ENCODE assay signal across 14 cellular contexts in genomic region chr2:166700079-166700478, GRCh38.
A peak's percentile ranks its signal among the peaks of the same experiment; 100 is the strongest.
DNase-seq lines count a peak whose midpoint lies in the region; ATAC-seq, FAIRE-seq and TF ChIP-seq lines count a peak whose summit lies in the region.
"Had no signal": no experiment of that assay in that cellular context is flagged by ENCODE, and none has a peak within 500 bp of the region (broad histone marks: within the 10 kb centered on the region; RNA-seq: fewer than 3 reads in every experiment).

No MANE protein-coding gene starts in this region.

- H3K27ac ChIP-seq in MM.1S (ENCODE audit: low read length) (no peak overlapping the region), GM12878 (ENCODE audit: control insufficient read depth, insufficient read depth) (no peak overlapping the region), WERI-Rb-1 (no peak overlapping the region)
- H3K27ac ChIP-seq: left lung, pancreas had no signal

- 33% methylated on average over 2 of the region's 2 CpGs for whole genome bisulfite sequencing in GM12878 (ENCODE audit: insufficient coverage, insufficient replicate concordance, low lambda C conversion rate, missing lambda C conversion rate)

- H3K27me3 Mint-ChIP-seq in nephron (ENCODE audit: low read depth) = no peaks in the 10 kb centered on the region
- H3K27me3 Mint-ChIP-seq: activated T-helper 17 cell treated with anti-CD3 and anti-CD28 coated beads, Interleukin-2, amount 50 U/mL, for 72 hours had no signal

- in situ Hi-C loops in GM12878 (cut with MboI) = no loop called here

- H3K4me3 ChIP-seq in GM06990 (replicated peaks; ENCODE audit: low read depth, low read length) (no peak overlapping the region), MM.1S (ENCODE audit: low read length) (no peak overlapping the region), GM12878 (no peak overlapping the region), WERI-Rb-1 (ENCODE audit: low read depth, low read length) (no peak overlapping the region)
- H3K4me3 ChIP-seq: left lung, pancreas had no signal

- H3K9me3 Mint-ChIP-seq in nephron = no peaks in the 10 kb centered on the region

- no peak overlapping the region for H3K9ac ChIP-seq in MM.1S (ENCODE audit: low read length)
- no peak overlapping the region for H3K9ac ChIP-seq in GM12878 (ENCODE audit: control insufficient read depth, insufficient read depth, low read length)

- TF ChIP-seq POLR2A in GM12878 (IDR thresholded peaks at IDR 0.05; ENCODE audit: low read depth, low read length) = no peak

- peak; percentile 42; the same call in 1 of the 3 replicates for ATAC-seq in GM12878
- ATAC-seq: activated T-helper 17 cell treated with anti-CD3 and anti-CD28 coated beads, Interleukin-2, amount 50 U/mL, for 72 hours; left lung; pancreas had no signal

- FAIRE-seq in GM12878 (lab: Jason Lieb, UNC) = no peak
- FAIRE-seq: GM18507, pancreas had no signal

- no peaks in the 10 kb centered on the region for H3K4me1 Mint-ChIP-seq in nephron
- H3K4me1 Mint-ChIP-seq: activated T-helper 17 cell treated with anti-CD3 and anti-CD28 coated beads, Interleukin-2, amount 50 U/mL, for 72 hours had no signal

- H3K27me3 ChIP-seq in GM06990 (replicated peaks; ENCODE audit: control insufficient read depth, insufficient read depth, low read length) (no peaks in the 10 kb centered on the region), MM.1S (replicated peaks; ENCODE audit: insufficient read depth, low read length) (no peaks in the 10 kb centered on the region), GM12878 (replicated peaks in 1 of 2; ENCODE audit: control insufficient read depth in 2 of 2, insufficient read depth in 2 of 2, low read length in 1 of 2) (no peaks in the 10 kb centered on the region), WERI-Rb-1 (ENCODE audit: insufficient read depth, low read depth, severe bottlenecking) (no peaks in the 10 kb centered on the region)
- H3K27me3 ChIP-seq: left lung, pancreas had no signal

- H3K9me3 ChIP-seq in MM.1S (replicated peaks; ENCODE audit: insufficient read depth, low read length) = no peaks in the 10 kb centered on the region
- H3K9me3 ChIP-seq in GM12878 (replicated peaks; ENCODE audit: control insufficient read depth, insufficient read depth, low read length) = no peaks in the 10 kb centered on the region
- H3K9me3 ChIP-seq in WERI-Rb-1 (ENCODE audit: severe bottlenecking) = no peaks in the 10 kb centered on the region
- H3K9me3 ChIP-seq: left lung, pancreas had no signal

- CTCF ChIA-PET in GM12878 (lab: Yijun Ruan, JAX) = interaction anchor here (0.9 to 2.8 kb wide), 8 partner anchors 10 to 1419 kb away, joined by 3 to 19 read pairs (median 4); no protein-coding TSS in a partner anchor

- H3K4me1 ChIP-seq in MM.1S (ENCODE audit: low read length) = no peaks in the 10 kb centered on the region
- no peaks in the 10 kb centered on the region for H3K4me1 ChIP-seq in GM12878 (ENCODE audit: control insufficient read depth, insufficient read depth, low read length)
- H3K4me1 ChIP-seq: left lung, pancreas had no signal

- H3K36me3 ChIP-seq in GM06990 (ENCODE audit: control insufficient read depth, insufficient read depth, low read length) (no peaks in the 10 kb centered on the region), MM.1S (replicated peaks; ENCODE audit: insufficient read depth, low read length) (no peaks in the 10 kb centered on the region), GM12878 (ENCODE audit: control insufficient read depth in 2 of 2, insufficient read depth in 2 of 2, low read length in 1 of 2) (no peaks in the 10 kb centered on the region), WERI-Rb-1 (no peaks in the 10 kb centered on the region)
- H3K36me3 ChIP-seq: left lung, pancreas had no signal

- no peak for TF ChIP-seq EP300 in GM12878 (IDR thresholded peaks at IDR 0.05; ENCODE audit: borderline replicate concordance in 1 of 2, control insufficient read depth in 1 of 2, low read depth in 2 of 2, low read length in 2 of 2)

- H3K4me2 ChIP-seq in MM.1S (ENCODE audit: low read depth, low read length) = no peak overlapping the region
- no peak overlapping the region for H3K4me2 ChIP-seq in GM12878 (ENCODE audit: control insufficient read depth, insufficient read depth)

- H3K4me3 Mint-ChIP-seq in nephron = no peak overlapping the region
- H3K4me3 Mint-ChIP-seq: activated T-helper 17 cell treated with anti-CD3 and anti-CD28 coated beads, Interleukin-2, amount 50 U/mL, for 72 hours had no signal

- H2AFZ ChIP-seq in MM.1S (ENCODE audit: low read length) (no peak overlapping the region), GM12878 (ENCODE audit: control insufficient read depth, low read depth, low read length) (no peak overlapping the region)

- SMC1A ChIA-PET in GM12878 (lab: Charles Lee; ENCODE audit: uncharacterized antibody, unreplicated experiment) = interaction anchor here (0.8 to 3.1 kb wide), 5 partner anchors 17 to 511 kb away, joined by 3 to 15 read pairs (median 3); no protein-coding TSS in a partner anchor

- no peaks in the 10 kb centered on the region for H4K20me1 ChIP-seq in MM.1S (ENCODE audit: insufficient read depth, low read length)
- H4K20me1 ChIP-seq in GM12878 (ENCODE audit: control insufficient read depth, insufficient read depth) = no peaks in the 10 kb centered on the region

- TF ChIP-seq CTCF in GM06990 (IDR thresholded peaks at IDR 0.05; ENCODE audit: insufficient read depth, low read length, poor library complexity, severe bottlenecking) (peak; percentile 5), MM.1S (IDR thresholded peaks at IDR 0.05; ENCODE audit: low read length) (0 out of 2 replicates have a peak, but pooled peaks have one; percentile 18), GM12878 (IDR thresholded peaks at IDR 0.05 in 2 of 3, conservative IDR thresholded peaks at IDR 0.05 in 1 of 3; ENCODE audit: control insufficient read depth in 2 of 3, extremely low read depth in 1 of 3, insufficient read depth in 1 of 3, low read depth in 3 of 3, low read length in 3 of 3) (peak in 1 of 3 experiments; percentile 56; a peak in 2 of 6 replicates), nephron (IDR thresholded peaks at IDR 0.05; ENCODE audit: unreplicated experiment in 3 of 3) (peak; percentile 47 to 68 (median 50)), WERI-Rb-1 (IDR thresholded peaks at IDR 0.05; ENCODE audit: low read depth, low read length) (no peak)

- POLR2A ChIA-PET in GM12878 (lab: Charles Lee) = no interaction called here

- intact Hi-C loops in GM12878 (cut with micrococcal nuclease; ENCODE audit: unreplicated experiment) = loop anchor here (5.0 kb wide), 1 partner anchor 512 kb away; no protein-coding TSS in a partner anchor

- BruUV-seq in GM12878 (replicated peaks; lab: Mats Ljungman, UMichigan) = no TSS peak

- RAD21 ChIA-PET in GM12878 (lab: Charles Lee; ENCODE audit: unreplicated experiment) = interaction anchor here (1.1 to 3.2 kb wide), 4 partner anchors 161 to 1419 kb away, joined by 3 to 13 read pairs (median 3); no protein-coding TSS in a partner anchor

- DNase-seq in GM06990 (ENCODE audit: extremely low read depth, insufficient read length) (no peak), MM.1S (no peak), GM12878 (ENCODE audit: low read depth, low spot score) (no peak), HuH-7.5 (ENCODE audit: low spot score) (no peak), AG20443 (ENCODE audit: low spot score) (no peak), WERI-Rb-1 (no peak)
- DNase-seq: DMS79 treated with DMSO at 0.1 percent for 48 hours; left lung; pancreas; RPMI8226; stimulated activated CD4-positive, alpha-beta T cell treated with anti-CD3 and anti-CD28 coated beads, Interleukin-2, amount 100 ng/mL, for 24 hours had no signal

- no peaks in the 10 kb centered on the region for H3K36me3 Mint-ChIP-seq in nephron (ENCODE audit: low read depth)

- no peaks in the 10 kb centered on the region for H3K79me2 ChIP-seq in MM.1S (ENCODE audit: low read length)
- no peaks in the 10 kb centered on the region for H3K79me2 ChIP-seq in GM12878 (ENCODE audit: control insufficient read depth, insufficient read depth, low read length)

- TF ChIP-seq RAD21 in GM12878 (IDR thresholded peaks at IDR 0.05; ENCODE audit: insufficient read depth, low read depth, low read length) = peak; percentile 53

- no peaks in the 10 kb centered on the region for H3K9me2 ChIP-seq in MM.1S (replicated peaks; ENCODE audit: insufficient read depth, low read length)

- H3F3A ChIP-seq in MM.1S (ENCODE audit: insufficient read depth, low read length) = no peaks in the 10 kb centered on the region

- no peak overlapping the region for H3K27ac Mint-ChIP-seq in nephron
- H3K27ac Mint-ChIP-seq: activated T-helper 17 cell treated with anti-CD3 and anti-CD28 coated beads, Interleukin-2, amount 50 U/mL, for 72 hours had no signal

TF ChIP-seq in GM12878, 131 proteins besides CTCF, POLR2A, EP300 and RAD21:
- peak; percentile 45; the same call in 1 of the 2 replicates for TF ChIP-seq SMC3 (IDR thresholded peaks at IDR 0.05; ENCODE audit: borderline replicate concordance, low read length)
- TF ChIP-seq ZBTB40 (IDR thresholded peaks at IDR 0.05; ENCODE audit: borderline replicate concordance) = no peak
